ENCODE assay signal across 1 cellular context in genomic region chr16:1159973-1160772, GRCh38.
TF ChIP-seq lines count a peak whose summit lies in the region.

No MANE protein-coding gene starts in this region.

TF ChIP-seq in WTC11, 78 proteins besides CTCF, POLR2A, EP300 and RAD21 (continued from another document):
- no peak for TF ChIP-seq ARID4B (CRISPR knock-in tag; IDR thresholded peaks at IDR 0.05; ENCODE audit: borderline replicate concordance)
- no peak for TF ChIP-seq ZNF512 (CRISPR knock-in tag; IDR thresholded peaks at IDR 0.05; ENCODE audit: borderline replicate concordance)
- no peak for TF ChIP-seq ESRRA (CRISPR knock-in tag; IDR thresholded peaks at IDR 0.05; ENCODE audit: borderline replicate concordance)
- no peak for TF ChIP-seq HMGA2 (CRISPR knock-in tag; IDR thresholded peaks at IDR 0.05)
- no peak for TF ChIP-seq OVOL2 (CRISPR knock-in tag; IDR thresholded peaks at IDR 0.05; ENCODE audit: borderline replicate concordance)
